In genomic region chr1:31010081-31010989, GRCh38 we compare ENCODE assay signal across 8 cellular contexts. TPM values are rescaled to one million over a fixed set of nuclear protein-coding genes. Genes with fewer than 3 reads are reported as not detected.
DNase-seq lines count a peak whose midpoint lies in the region; ATAC-seq and TF ChIP-seq lines count a peak whose summit lies in the region.

No MANE protein-coding gene starts in this region.

- peak overlapping the region; percentile 82 for H3K27ac Mint-ChIP-seq in activated naive CD8-positive, alpha-beta T cell treated with anti-CD3 and anti-CD28 coated beads for 36 hours

- DNase-seq in activated naive CD8-positive, alpha-beta T cell treated with anti-CD3 and anti-CD28 coated beads for 36 hours: peak; percentile 30
- DNase-seq in retinal pigment epithelial cell (ENCODE audit: low read depth) (peak; percentile 41), erythroblast (lab: John Stamatoyannopoulos, UW) (no peak), sciatic nerve (ENCODE audit: low spot score) (no peak), aorta (no peak)

- ATAC-seq in GM18520 (IDR thresholded peaks at IDR 0.05; ENCODE audit: unreplicated experiment) (peak; percentile 63), HG02798 (IDR thresholded peaks at IDR 0.05; ENCODE audit: poor library complexity, unreplicated experiment) (peak; percentile 62), sciatic nerve (no peak), GM21528 (IDR thresholded peaks at IDR 0.05; ENCODE audit: low FRiP score, unreplicated experiment) (no peak), aorta (ENCODE audit: low FRiP score) (no peak)

- H3K4me1 Mint-ChIP-seq in activated naive CD8-positive, alpha-beta T cell treated with anti-CD3 and anti-CD28 coated beads for 36 hours: peaks cover 60% of the 10 kb centered on the region

- no peaks in the 10 kb centered on the region for H3K27me3 ChIP-seq in aorta (ENCODE audit: control insufficient read depth in 1 of 2, insufficient read depth in 2 of 2, low read length in 1 of 2)

- H3K9me3 ChIP-seq in aorta (ENCODE audit: control insufficient read depth, low read length): no peaks in the 10 kb centered on the region

- no peak overlapping the region for H3K4me3 Mint-ChIP-seq in activated naive CD8-positive, alpha-beta T cell treated with anti-CD3 and anti-CD28 coated beads for 36 hours

- no peaks in the 10 kb centered on the region for H3K36me3 ChIP-seq in aorta (ENCODE audit: control insufficient read depth in 1 of 2, insufficient read depth in 2 of 2, low read length in 1 of 2)

- H3K27ac ChIP-seq in aorta (ENCODE audit: low read depth in 1 of 2, low read length in 2 of 2): no peak overlapping the region

- TF ChIP-seq POLR2A in erythroblast (IDR thresholded peaks at IDR 0.05; ENCODE audit: low read length): no peak

- H3K9me3 Mint-ChIP-seq in activated naive CD8-positive, alpha-beta T cell treated with anti-CD3 and anti-CD28 coated beads for 36 hours: no peaks in the 10 kb centered on the region

- intact Hi-C loops in sciatic nerve (cut with DNase I) (no loop called here), aorta (cut with DNase I) (no loop called here)

- no peaks in the 10 kb centered on the region for H3K27me3 Mint-ChIP-seq in activated naive CD8-positive, alpha-beta T cell treated with anti-CD3 and anti-CD28 coated beads for 36 hours

- no peak for TF ChIP-seq CTCF in retinal pigment epithelial cell (conservative IDR thresholded peaks at IDR 0.05; ENCODE audit: low read depth, low read length)

- peaks cover 26% of the 10 kb centered on the region for H3K36me3 Mint-ChIP-seq in activated naive CD8-positive, alpha-beta T cell treated with anti-CD3 and anti-CD28 coated beads for 36 hours

- WGBS in aorta, 2 donors: 70 to 80% methylated on average over 6 of the region's 6 CpGs

- H3K4me3 ChIP-seq in retinal pigment epithelial cell (ENCODE audit: low read length) (no peak overlapping the region), aorta (ENCODE audit: low read length in 2 of 2) (no peak overlapping the region)

- peaks cover 0 to 4% of the 10 kb centered on the region in 2 donors for H3K4me1 ChIP-seq in aorta (ENCODE audit: control insufficient read depth in 1 of 2, insufficient read depth in 2 of 2, low read length in 2 of 2)

RNA-seq across cellular contexts. Expression of gene PUM1, which starts 55.2 kb away (rescaled TPM):
- total RNA-seq in activated naive CD8-positive, alpha-beta T cell treated with anti-CD3 and anti-CD28 coated beads for 36 hours: 10 to 100 TPM; 93.4 to 94.6 TPM
- total RNA-seq in sciatic nerve (144 TPM), aorta (100 to 1,000 TPM; 105 to 120 TPM)
- 10 to 100 TPM; 13.1 to 21.8 TPM for polyA plus RNA-seq in aorta

Comparison
In these comparisons a context has a peak if more than half of its experiments do, and no peak if none do; other contexts are left out.
1. ATAC-seq: peak in GM18520 (single experiment) and HG02798 (single experiment); none in sciatic nerve (single experiment), GM21528 (single experiment) and aorta (single experiment).
2. DNase-seq: peak in activated naive CD8-positive, alpha-beta T cell treated with anti-CD3 and anti-CD28 coated beads for 36 hours (single experiment) and retinal pigment epithelial cell (single experiment); none in erythroblast (0 of 2), sciatic nerve (single experiment) and aorta (0 of 2).